Comparison of ENCODE assay signal across 1 cellular context in genomic region chr7:151888716-151889115, GRCh38.
TF ChIP-seq lines count a peak whose summit lies in the region.

No MANE protein-coding gene starts in this region.

TF ChIP-seq in GM23338, 12 proteins besides CTCF, POLR2A, EP300 and RAD21 (continued from another document):
- TF ChIP-seq, protein P1, sequence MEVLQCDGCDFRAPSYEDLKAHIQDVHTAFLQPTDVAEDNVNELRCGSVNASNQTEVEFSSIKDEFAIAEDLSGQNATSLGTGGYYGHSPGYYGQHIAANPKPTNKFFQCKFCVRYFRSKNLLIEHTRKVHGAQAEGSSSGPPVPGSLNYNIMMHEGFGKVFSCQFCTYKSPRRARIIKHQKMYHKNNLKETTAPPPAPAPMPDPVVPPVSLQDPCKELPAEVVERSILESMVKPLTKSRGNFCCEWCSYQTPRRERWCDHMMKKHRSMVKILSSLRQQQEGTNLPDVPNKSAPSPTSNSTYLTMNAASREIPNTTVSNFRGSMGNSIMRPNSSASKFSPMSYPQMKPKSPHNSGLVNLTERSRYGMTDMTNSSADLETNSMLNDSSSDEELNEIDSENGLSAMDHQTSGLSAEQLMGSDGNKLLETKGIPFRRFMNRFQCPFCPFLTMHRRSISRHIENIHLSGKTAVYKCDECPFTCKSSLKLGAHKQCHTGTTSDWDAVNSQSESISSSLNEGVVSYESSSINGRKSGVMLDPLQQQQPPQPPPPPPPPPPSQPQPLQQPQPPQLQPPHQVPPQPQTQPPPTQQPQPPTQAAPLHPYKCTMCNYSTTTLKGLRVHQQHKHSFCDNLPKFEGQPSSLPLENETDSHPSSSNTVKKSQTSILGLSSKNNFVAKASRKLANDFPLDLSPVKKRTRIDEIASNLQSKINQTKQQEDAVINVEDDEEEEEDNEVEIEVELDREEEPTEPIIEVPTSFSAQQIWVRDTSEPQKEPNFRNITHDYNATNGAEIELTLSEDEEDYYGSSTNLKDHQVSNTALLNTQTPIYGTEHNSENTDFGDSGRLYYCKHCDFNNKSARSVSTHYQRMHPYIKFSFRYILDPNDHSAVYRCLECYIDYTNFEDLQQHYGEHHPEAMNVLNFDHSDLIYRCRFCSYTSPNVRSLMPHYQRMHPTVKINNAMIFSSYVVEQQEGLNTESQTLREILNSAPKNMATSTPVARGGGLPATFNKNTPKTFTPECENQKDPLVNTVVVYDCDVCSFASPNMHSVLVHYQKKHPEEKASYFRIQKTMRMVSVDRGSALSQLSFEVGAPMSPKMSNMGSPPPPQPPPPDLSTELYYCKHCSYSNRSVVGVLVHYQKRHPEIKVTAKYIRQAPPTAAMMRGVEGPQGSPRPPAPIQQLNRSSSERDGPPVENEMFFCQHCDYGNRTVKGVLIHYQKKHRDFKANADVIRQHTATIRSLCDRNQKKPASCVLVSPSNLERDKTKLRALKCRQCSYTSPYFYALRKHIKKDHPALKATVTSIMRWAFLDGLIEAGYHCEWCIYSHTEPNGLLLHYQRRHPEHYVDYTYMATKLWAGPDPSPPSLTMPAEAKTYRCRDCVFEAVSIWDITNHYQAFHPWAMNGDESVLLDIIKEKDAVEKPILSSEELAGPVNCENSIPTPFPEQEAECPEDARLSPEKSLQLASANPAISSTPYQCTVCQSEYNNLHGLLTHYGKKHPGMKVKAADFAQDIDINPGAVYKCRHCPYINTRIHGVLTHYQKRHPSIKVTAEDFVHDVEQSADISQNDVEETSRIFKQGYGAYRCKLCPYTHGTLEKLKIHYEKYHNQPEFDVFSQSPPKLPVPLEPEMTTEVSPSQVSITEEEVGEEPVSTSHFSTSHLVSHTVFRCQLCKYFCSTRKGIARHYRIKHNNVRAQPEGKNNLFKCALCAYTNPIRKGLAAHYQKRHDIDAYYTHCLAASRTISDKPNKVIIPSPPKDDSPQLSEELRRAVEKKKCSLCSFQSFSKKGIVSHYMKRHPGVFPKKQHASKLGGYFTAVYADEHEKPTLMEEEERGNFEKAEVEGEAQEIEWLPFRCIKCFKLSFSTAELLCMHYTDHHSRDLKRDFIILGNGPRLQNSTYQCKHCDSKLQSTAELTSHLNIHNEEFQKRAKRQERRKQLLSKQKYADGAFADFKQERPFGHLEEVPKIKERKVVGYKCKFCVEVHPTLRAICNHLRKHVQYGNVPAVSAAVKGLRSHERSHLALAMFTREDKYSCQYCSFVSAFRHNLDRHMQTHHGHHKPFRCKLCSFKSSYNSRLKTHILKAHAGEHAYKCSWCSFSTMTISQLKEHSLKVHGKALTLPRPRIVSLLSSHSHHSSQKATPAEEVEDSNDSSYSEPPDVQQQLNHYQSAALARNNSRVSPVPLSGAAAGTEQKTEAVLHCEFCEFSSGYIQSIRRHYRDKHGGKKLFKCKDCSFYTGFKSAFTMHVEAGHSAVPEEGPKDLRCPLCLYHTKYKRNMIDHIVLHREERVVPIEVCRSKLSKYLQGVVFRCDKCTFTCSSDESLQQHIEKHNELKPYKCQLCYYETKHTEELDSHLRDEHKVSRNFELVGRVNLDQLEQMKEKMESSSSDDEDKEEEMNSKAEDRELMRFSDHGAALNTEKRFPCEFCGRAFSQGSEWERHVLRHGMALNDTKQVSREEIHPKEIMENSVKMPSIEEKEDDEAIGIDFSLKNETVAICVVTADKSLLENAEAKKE (CRISPR knock-in tag; IDR thresholded peaks at IDR 0.05), result no peak
- no peak for TF ChIP-seq ETS1 (IDR thresholded peaks at IDR 0.05)
- TF ChIP-seq ZNF114 (CRISPR knock-in tag; IDR thresholded peaks at IDR 0.05), result no peak
- TF ChIP-seq ZNF331 (CRISPR knock-in tag; IDR thresholded peaks at IDR 0.05; ENCODE audit: low read depth), result no peak
TF ChIP-seq in GM23338: peak in this region for 0.
